Comparison of ENCODE assay signal across 16 cellular contexts in the genomic region with DNA sequence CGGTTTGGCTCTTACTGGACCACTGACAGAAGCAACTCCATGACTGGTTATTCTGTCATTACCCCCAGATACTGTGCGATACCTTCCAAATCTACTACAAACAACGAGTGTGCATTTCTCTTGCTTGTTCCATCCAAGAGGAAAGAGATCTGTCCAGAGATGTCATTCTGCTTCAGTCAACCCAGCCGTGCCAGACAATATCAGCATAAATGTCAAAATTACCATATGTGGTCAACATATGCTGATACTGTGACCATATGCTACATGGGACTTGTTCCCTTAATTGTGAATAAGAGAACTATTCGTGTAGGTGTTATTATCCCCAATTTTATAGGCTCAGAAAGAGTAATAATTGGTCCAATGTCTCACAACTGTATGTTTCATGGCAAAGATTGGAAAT.
DNase-seq lines count a peak whose midpoint lies in the region; ATAC-seq, FAIRE-seq and TF ChIP-seq lines count a peak whose summit lies in the region.
"Had no signal": no experiment of that assay in that cellular context is flagged by ENCODE, and none has a peak within 500 bp of the region (broad histone marks: within the 10 kb centered on the region; RNA-seq: fewer than 3 reads in every experiment).

No MANE protein-coding gene starts in this region.

- peaks cover 5% of the 10 kb centered on the region for H3K27me3 Mint-ChIP-seq in activated naive CD8-positive, alpha-beta T cell
- no peaks in the 10 kb centered on the region for H3K27me3 Mint-ChIP-seq in activated naive CD8-positive, alpha-beta T cell treated with anti-CD3 and anti-CD28 coated beads for 36 hours

- CTCF ChIA-PET in H1 (lab: Charles Lee; ENCODE audit: partially characterized antibody) = interaction anchor here (0.6 to 11.1 kb wide), 11 partner anchors 17 to 267 kb away, joined by 3 to 102 read pairs (median 4); no protein-coding TSS in a partner anchor

- no peaks in the 10 kb centered on the region for H3K79me1 ChIP-seq in H1 (ENCODE audit: low read depth, low read length)

- no peaks in the 10 kb centered on the region for H3K79me2 ChIP-seq in H1 (ENCODE audit: control insufficient read depth in 1 of 2, insufficient read depth in 2 of 2, low read length in 2 of 2)

- POLR2A ChIA-PET in H1 (lab: Charles Lee; ENCODE audit: partially characterized antibody) = no interaction called here

- H3K4me1 ChIP-seq in H1 (replicated peaks in 1 of 4; ENCODE audit: control insufficient read depth in 3 of 4, insufficient read depth in 4 of 4, low read length in 3 of 4) = no peaks in the 10 kb centered on the region

- ATAC-seq in HG03045 (IDR thresholded peaks at IDR 0.05; ENCODE audit: unreplicated experiment) = no peak
- ATAC-seq: GM23338, HCT116 had no signal

- H3K36me3 Mint-ChIP-seq in activated naive CD8-positive, alpha-beta T cell = peaks cover 3% of the 10 kb centered on the region
- H3K36me3 Mint-ChIP-seq in activated naive CD8-positive, alpha-beta T cell treated with anti-CD3 and anti-CD28 coated beads for 36 hours = no peaks in the 10 kb centered on the region
- H3K36me3 Mint-ChIP-seq: CD8-positive, alpha-beta memory T cell had no signal

- no peaks in the 10 kb centered on the region for H3K36me3 ChIP-seq in H1 (ENCODE audit: control insufficient read depth in 2 of 4, insufficient read depth in 4 of 4, low read length in 3 of 4)
- H3K36me3 ChIP-seq: BLaER1 treated with 17β-estradiol and CSF1 and Interleukin-3, amounts not matched to agents 10 nM and 100 nM had no signal

- H3K14ac ChIP-seq in H1 (ENCODE audit: insufficient read length) = no peak overlapping the region

- H3K9me3 Mint-ChIP-seq in activated naive CD8-positive, alpha-beta T cell (ENCODE audit: low read depth) = no peaks in the 10 kb centered on the region
- no peaks in the 10 kb centered on the region for H3K9me3 Mint-ChIP-seq in activated naive CD8-positive, alpha-beta T cell treated with anti-CD3 and anti-CD28 coated beads for 36 hours
- H3K9me3 Mint-ChIP-seq: CD8-positive, alpha-beta memory T cell; GM23338; HFFc6 had no signal

- H2BK20ac ChIP-seq in H1 (ENCODE audit: low read length) = no peak overlapping the region

- no peak for DNase-seq in activated naive CD8-positive, alpha-beta T cell treated with anti-CD3 and anti-CD28 coated beads for 36 hours
- DNase-seq in NCI-H524 treated with DMSO at 0.1 percent for 48 hours (lab: John Stamatoyannopoulos, UW) (peak; percentile 41), H1 (ENCODE audit: low read depth in 1 of 2, low spot score in 2 of 2) (no peak), DMS114 treated with DMSO at 0.1 percent for 48 hours (lab: John Stamatoyannopoulos, UW; ENCODE audit: unreplicated experiment) (no peak)
- DNase-seq: CD8-positive, alpha-beta memory T cell; COR-L47; DMS 273 treated with DMSO at 0.1 percent for 48 hours; GF-D8; H7; HFFc6 had no signal

- no peak overlapping the region for H3K27ac ChIP-seq in H1 (ENCODE audit: low read depth, low read length)
- H3K27ac ChIP-seq: BLaER1 treated with 17β-estradiol and CSF1 and Interleukin-3, amounts not matched to agents 10 nM and 100 nM had no signal

- no peak overlapping the region for H3K18ac ChIP-seq in H1 (ENCODE audit: extremely low read depth, low read length)

- no peak overlapping the region for H3K4me2 ChIP-seq in H1 (ENCODE audit: insufficient read depth in 1 of 2, low read depth in 2 of 2, low read length in 2 of 2)
- H3K4me2 ChIP-seq: BLaER1 treated with 17β-estradiol and CSF1 and Interleukin-3, amounts not matched to agents 10 nM and 100 nM; GM23338 had no signal

- WGBS in H1 (ENCODE audit: extremely low coverage in 1 of 2, insufficient coverage in 1 of 2, insufficient read length in 1 of 2, insufficient replicate concordance in 2 of 2, low coverage in 1 of 2, low lambda C conversion rate in 2 of 2, missing lambda C conversion rate in 1 of 2), 2 experiments = 92% methylated on average over 5 of the region's 5 CpGs; no CpG with 5 or more reads in 1 of the 2 experiments

- H3K9me3 ChIP-seq in H1 (ENCODE audit: insufficient read depth in 2 of 2, low read depth in 1 of 2, low read length in 1 of 2) = no peaks in the 10 kb centered on the region
- H3K9me3 ChIP-seq: BLaER1 treated with 17β-estradiol and CSF1 and Interleukin-3, amounts not matched to agents 10 nM and 100 nM had no signal

- H3K4ac ChIP-seq in H1 (replicated peaks; ENCODE audit: insufficient read length, low read depth, low read length) = peak overlapping the region; percentile 28

- no peak overlapping the region for H2AK5ac ChIP-seq in H1 (ENCODE audit: low read depth, low read length)

- no peak overlapping the region for H2BK5ac ChIP-seq in H1 (ENCODE audit: low read depth, low read length)

- no peak overlapping the region for H4K91ac ChIP-seq in H1 (replicated peaks; ENCODE audit: insufficient read length, low read length)

- no peaks in the 10 kb centered on the region for H4K20me1 ChIP-seq in H1 (replicated peaks in 1 of 2; ENCODE audit: control insufficient read depth in 1 of 2, insufficient read depth in 2 of 2, low read length in 2 of 2)
- H4K20me1 ChIP-seq: BLaER1 treated with 17β-estradiol and CSF1 and Interleukin-3, amounts not matched to agents 10 nM and 100 nM had no signal

- no peak overlapping the region for H2BK12ac ChIP-seq in H1 (ENCODE audit: low read depth, low read length)

- H3K9ac ChIP-seq in H1 (replicated peaks in 1 of 4; ENCODE audit: extremely low read depth in 1 of 4, low read depth in 3 of 4, low read length in 3 of 4) = no peak overlapping the region
- H3K9ac ChIP-seq: BLaER1 treated with 17β-estradiol and CSF1 and Interleukin-3, amounts not matched to agents 10 nM and 100 nM had no signal

- no peak overlapping the region for H4K8ac ChIP-seq in H1 (ENCODE audit: extremely low read depth, insufficient read depth, low read length)

- no peaks in the 10 kb centered on the region for H3K23me2 ChIP-seq in H1 (ENCODE audit: low read depth, low read length)

- no peaks in the 10 kb centered on the region for H3K27me3 ChIP-seq in H1 (replicated peaks in 1 of 4; ENCODE audit: control insufficient read depth in 3 of 4, extremely low read depth in 1 of 4, insufficient read depth in 3 of 4, low read length in 3 of 4)
- H3K27me3 ChIP-seq: BLaER1 treated with 17β-estradiol and CSF1 and Interleukin-3, amounts not matched to agents 10 nM and 100 nM had no signal

- H4K5ac ChIP-seq in H1 (ENCODE audit: insufficient read length, low read depth, low read length) = no peak overlapping the region

- H2BK15ac ChIP-seq in H1 (ENCODE audit: low read length) = no peak overlapping the region

- TF ChIP-seq RAD21 in H1 (IDR thresholded peaks at IDR 0.05 in 1 of 2, conservative IDR thresholded peaks at IDR 0.05 in 1 of 2; ENCODE audit: low read depth in 2 of 2, low read length in 2 of 2) = no peak

- no peak overlapping the region for H3K23ac ChIP-seq in H1 (ENCODE audit: insufficient read length)

- H3K27ac Mint-ChIP-seq in activated naive CD8-positive, alpha-beta T cell = peak overlapping the region; percentile 46
- no peak overlapping the region for H3K27ac Mint-ChIP-seq in activated naive CD8-positive, alpha-beta T cell treated with anti-CD3 and anti-CD28 coated beads for 36 hours
- H3K27ac Mint-ChIP-seq: B cell, GM23338, HFFc6 had no signal

- no peak overlapping the region for H3K4me3 ChIP-seq in H1 (ENCODE audit: extremely low read depth in 1 of 4, insufficient read depth in 2 of 4, low read depth in 3 of 4, low read length in 4 of 4)
- H3K4me3 ChIP-seq: BLaER1 treated with 17β-estradiol and CSF1 and Interleukin-3, amounts not matched to agents 10 nM and 100 nM; GM23338 had no signal

- peaks cover 8% of the 10 kb centered on the region for H3K4me1 Mint-ChIP-seq in activated naive CD8-positive, alpha-beta T cell (ENCODE audit: low read depth)
- peaks cover 7% of the 10 kb centered on the region for H3K4me1 Mint-ChIP-seq in activated naive CD8-positive, alpha-beta T cell treated with anti-CD3 and anti-CD28 coated beads for 36 hours
- H3K4me1 Mint-ChIP-seq: B cell had no signal

- TF ChIP-seq EP300 in H1 (IDR thresholded peaks at IDR 0.05; ENCODE audit: borderline replicate concordance in 1 of 2, low read depth in 2 of 2, low read length in 2 of 2) = no peak

- TF ChIP-seq CTCF in H1 (IDR thresholded peaks at IDR 0.05; ENCODE audit: control extremely low read depth in 1 of 3, insufficient read depth in 1 of 3, low read depth in 1 of 3, low read length in 3 of 3) = no peak

- H2BK120ac ChIP-seq in H1 (replicated peaks; ENCODE audit: low read depth, low read length) = no peak overlapping the region

- no peak overlapping the region for H3K56ac ChIP-seq in H1 (replicated peaks; ENCODE audit: insufficient read length, low read depth, low read length)

- TF ChIP-seq POLR2A in H1 (IDR thresholded peaks at IDR 0.05; ENCODE audit: control extremely low read depth in 1 of 2, low read depth in 2 of 2, low read length in 2 of 2) = no peak

- H3K4me3 Mint-ChIP-seq in activated naive CD8-positive, alpha-beta T cell = no peak overlapping the region
- no peak overlapping the region for H3K4me3 Mint-ChIP-seq in activated naive CD8-positive, alpha-beta T cell treated with anti-CD3 and anti-CD28 coated beads for 36 hours
- H3K4me3 Mint-ChIP-seq: B cell; CD8-positive, alpha-beta memory T cell; GM23338; HFFc6 had no signal

- H2AFZ ChIP-seq in H1 (ENCODE audit: low read length) = no peak overlapping the region
- H2AFZ ChIP-seq: GM23338 had no signal

- no peak for FAIRE-seq in H1 (lab: Jason Lieb, UNC)

TF ChIP-seq in H1, 55 proteins besides CTCF, POLR2A, EP300 and RAD21:
- TF ChIP-seq SIX5 (IDR thresholded peaks at IDR 0.05; ENCODE audit: low read depth, low read length) (no peak), EZH2 (IDR thresholded peaks at IDR 0.05; ENCODE audit: low read depth, low read length, severe bottlenecking) (no peak), YY1 (IDR thresholded peaks at IDR 0.05; ENCODE audit: low read depth, low read length) (no peak), RBBP5 (IDR thresholded peaks at IDR 0.05; ENCODE audit: borderline replicate concordance, low read depth, low read length) (no peak), POLR2AphosphoS5 (IDR thresholded peaks at IDR 0.05; ENCODE audit: low read depth, low read length) (no peak)
